ENCODE assay signal across 2 cellular contexts in the genomic region with DNA sequence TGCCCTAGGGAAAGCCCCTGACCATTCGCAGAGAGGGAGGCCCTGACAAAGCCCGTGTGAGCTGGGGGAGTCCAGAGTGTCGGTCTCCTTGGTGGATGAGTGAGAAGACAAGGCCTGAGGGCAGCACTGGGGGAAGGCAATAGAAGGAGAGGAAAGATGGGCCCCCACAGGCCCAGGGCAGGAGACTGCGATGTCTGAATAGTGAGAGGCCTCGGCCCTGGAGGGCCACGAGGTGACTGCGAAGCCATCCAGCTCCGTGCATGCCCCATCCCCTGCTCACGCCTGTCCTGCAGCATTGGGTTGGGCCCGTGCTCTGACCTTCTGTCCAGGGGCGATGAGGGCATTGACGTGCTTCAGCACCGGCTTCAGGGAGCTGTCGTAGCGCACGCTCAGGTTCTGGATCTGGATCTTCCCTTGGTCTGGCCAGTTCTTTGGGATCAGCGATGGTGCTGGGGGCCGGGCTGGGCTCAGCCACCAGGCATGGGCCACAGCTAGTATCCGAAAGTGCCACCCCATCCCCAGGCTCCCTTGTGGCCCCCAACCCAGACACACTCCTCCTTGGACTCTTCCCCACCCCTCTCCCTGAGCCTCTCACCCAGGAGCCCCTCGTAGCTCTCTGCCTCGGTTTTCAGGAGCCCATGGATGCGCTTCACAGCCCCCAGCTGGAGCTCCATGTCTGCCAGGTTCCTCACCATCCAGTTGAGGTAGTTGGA.
TF ChIP-seq lines count a peak whose summit lies in the region.

No MANE protein-coding gene starts in this region.

TF ChIP-seq in SK-N-SH, 30 proteins besides CTCF, POLR2A, EP300 and RAD21:
- TF ChIP-seq, protein P1, sequence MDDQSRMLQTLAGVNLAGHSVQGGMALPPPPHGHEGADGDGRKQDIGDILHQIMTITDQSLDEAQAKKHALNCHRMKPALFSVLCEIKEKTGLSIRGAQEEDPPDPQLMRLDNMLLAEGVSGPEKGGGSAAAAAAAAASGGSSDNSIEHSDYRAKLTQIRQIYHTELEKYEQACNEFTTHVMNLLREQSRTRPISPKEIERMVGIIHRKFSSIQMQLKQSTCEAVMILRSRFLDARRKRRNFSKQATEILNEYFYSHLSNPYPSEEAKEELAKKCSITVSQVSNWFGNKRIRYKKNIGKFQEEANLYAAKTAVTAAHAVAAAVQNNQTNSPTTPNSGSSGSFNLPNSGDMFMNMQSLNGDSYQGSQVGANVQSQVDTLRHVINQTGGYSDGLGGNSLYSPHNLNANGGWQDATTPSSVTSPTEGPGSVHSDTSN (IDR thresholded peaks at IDR 0.05): no peak
- TF ChIP-seq GATA2 (CRISPR knock-in tag; IDR thresholded peaks at IDR 0.05): no peak
- no peak for TF ChIP-seq TEAD4 (IDR thresholded peaks at IDR 0.05; ENCODE audit: borderline replicate concordance, insufficient read depth)
- no peak for TF ChIP-seq FOXJ3 (CRISPR knock-in tag; IDR thresholded peaks at IDR 0.05)
- TF ChIP-seq CHD2 (IDR thresholded peaks at IDR 0.05; ENCODE audit: low read length, partially characterized antibody): no peak
- TF ChIP-seq, protein P2, sequence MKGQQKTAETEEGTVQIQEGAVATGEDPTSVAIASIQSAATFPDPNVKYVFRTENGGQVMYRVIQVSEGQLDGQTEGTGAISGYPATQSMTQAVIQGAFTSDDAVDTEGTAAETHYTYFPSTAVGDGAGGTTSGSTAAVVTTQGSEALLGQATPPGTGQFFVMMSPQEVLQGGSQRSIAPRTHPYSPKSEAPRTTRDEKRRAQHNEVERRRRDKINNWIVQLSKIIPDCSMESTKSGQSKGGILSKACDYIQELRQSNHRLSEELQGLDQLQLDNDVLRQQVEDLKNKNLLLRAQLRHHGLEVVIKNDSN (IDR thresholded peaks at IDR 0.05; ENCODE audit: borderline replicate concordance, low read depth): no peak
- no peak for TF ChIP-seq RXRA (IDR thresholded peaks at IDR 0.05; ENCODE audit: borderline replicate concordance, low read depth)
- TF ChIP-seq RFX5 (IDR thresholded peaks at IDR 0.05; ENCODE audit: low read length): no peak
- TF ChIP-seq NRF1 (IDR thresholded peaks at IDR 0.05; ENCODE audit: low read depth, low read length): no peak
- no peak for TF ChIP-seq TAF1 (IDR thresholded peaks at IDR 0.05; ENCODE audit: borderline replicate concordance, low read depth, low read length)
- TF ChIP-seq, protein P3, sequence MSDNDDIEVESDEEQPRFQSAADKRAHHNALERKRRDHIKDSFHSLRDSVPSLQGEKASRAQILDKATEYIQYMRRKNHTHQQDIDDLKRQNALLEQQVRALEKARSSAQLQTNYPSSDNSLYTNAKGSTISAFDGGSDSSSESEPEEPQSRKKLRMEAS (IDR thresholded peaks at IDR 0.05; ENCODE audit: low read depth): no peak
- TF ChIP-seq SIN3A (IDR thresholded peaks at IDR 0.05; ENCODE audit: borderline replicate concordance, low read depth, low read length): no peak
- TF ChIP-seq TCF12 (IDR thresholded peaks at IDR 0.05): no peak
- TF ChIP-seq ELF1 (IDR thresholded peaks at IDR 0.05): no peak
- no peak for TF ChIP-seq POLR2AphosphoS5 (IDR thresholded peaks at IDR 0.05; ENCODE audit: low read depth, low read length)
- no peak for TF ChIP-seq NFIC (IDR thresholded peaks at IDR 0.05; ENCODE audit: borderline replicate concordance)
- no peak for TF ChIP-seq SMC3 (IDR thresholded peaks at IDR 0.05; ENCODE audit: low read depth, low read length)
- no peak for TF ChIP-seq EZH2phosphoT487 (IDR thresholded peaks at IDR 0.05; ENCODE audit: borderline replicate concordance, low read depth)
- TF ChIP-seq MXI1 (IDR thresholded peaks at IDR 0.05; ENCODE audit: low read depth, low read length): no peak
- no peak for TF ChIP-seq GABPA (IDR thresholded peaks at IDR 0.05; ENCODE audit: low read depth)
TF ChIP-seq in SK-N-SH: peak in this region for 0.

TF ChIP-seq in SK-N-SH treated with all-trans-retinoic acid at 6 μM for 48 hours, 23 proteins besides CTCF, POLR2A, EP300 and RAD21 (continued from another document):
- TF ChIP-seq, protein P4, sequence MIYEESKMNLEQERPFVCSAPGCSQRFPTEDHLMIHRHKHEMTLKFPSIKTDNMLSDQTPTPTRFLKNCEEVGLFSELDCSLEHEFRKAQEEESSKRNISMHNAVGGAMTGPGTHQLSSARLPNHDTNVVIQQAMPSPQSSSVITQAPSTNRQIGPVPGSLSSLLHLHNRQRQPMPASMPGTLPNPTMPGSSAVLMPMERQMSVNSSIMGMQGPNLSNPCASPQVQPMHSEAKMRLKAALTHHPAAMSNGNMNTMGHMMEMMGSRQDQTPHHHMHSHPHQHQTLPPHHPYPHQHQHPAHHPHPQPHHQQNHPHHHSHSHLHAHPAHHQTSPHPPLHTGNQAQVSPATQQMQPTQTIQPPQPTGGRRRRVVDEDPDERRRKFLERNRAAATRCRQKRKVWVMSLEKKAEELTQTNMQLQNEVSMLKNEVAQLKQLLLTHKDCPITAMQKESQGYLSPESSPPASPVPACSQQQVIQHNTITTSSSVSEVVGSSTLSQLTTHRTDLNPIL (CRISPR knock-in tag; IDR thresholded peaks at IDR 0.05; ENCODE audit: low read depth): no peak
- no peak for TF ChIP-seq TCF4 (CRISPR knock-in tag; IDR thresholded peaks at IDR 0.05; ENCODE audit: borderline replicate concordance)
- no peak for TF ChIP-seq PPARA (CRISPR knock-in tag; IDR thresholded peaks at IDR 0.05; ENCODE audit: borderline replicate concordance)
- no peak for TF ChIP-seq ZFP30 (CRISPR knock-in tag; IDR thresholded peaks at IDR 0.05)
- TF ChIP-seq OSR1 (CRISPR knock-in tag; IDR thresholded peaks at IDR 0.05): no peak
